In the genomic region with DNA sequence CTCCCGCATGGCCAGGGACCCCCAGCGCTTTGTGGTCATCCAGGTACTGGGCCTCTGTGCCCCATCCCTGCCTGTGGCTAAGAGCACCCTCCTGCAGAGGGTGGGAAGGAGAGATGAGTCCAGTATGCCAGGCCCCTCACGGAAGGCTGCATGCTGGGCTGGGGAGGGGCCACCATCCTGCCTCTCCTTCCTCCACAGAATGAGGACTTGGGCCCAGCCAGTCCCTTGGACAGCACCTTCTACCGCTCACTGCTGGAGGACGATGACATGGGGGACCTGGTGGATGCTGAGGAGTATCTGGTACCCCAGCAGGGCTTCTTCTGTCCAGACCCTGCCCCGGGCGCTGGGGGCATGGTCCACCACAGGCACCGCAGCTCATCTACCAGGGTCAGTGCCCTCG, we compare ENCODE assay signal across 1 cellular context.
TF ChIP-seq lines count a peak whose summit lies in the region.

No MANE protein-coding gene starts in this region.

TF ChIP-seq in GM12891, 5 proteins besides CTCF, POLR2A, EP300 and RAD21:
- TF ChIP-seq PAX5 (IDR thresholded peaks at IDR 0.05; ENCODE audit: insufficient read depth, low read length, severe bottlenecking) (no peak), TAF1 (IDR thresholded peaks at IDR 0.05; ENCODE audit: low read depth, low read length) (no peak), SPI1 (IDR thresholded peaks at IDR 0.05; ENCODE audit: low read depth, low read length) (no peak), POU2F2 (IDR thresholded peaks at IDR 0.05; ENCODE audit: low read depth, low read length) (no peak), POLR2AphosphoS5 (IDR thresholded peaks at IDR 0.05; ENCODE audit: low read depth, low read length) (no peak)
